In genomic region chr1:938088-938683, GRCh38 we compare ENCODE assay signal across 8 cellular contexts. TPM values are rescaled to one million over a fixed set of nuclear protein-coding genes. Genes with fewer than 3 reads are reported as not detected.
DNase-seq lines count a peak whose midpoint lies in the region; ATAC-seq and TF ChIP-seq lines count a peak whose summit lies in the region.

No MANE protein-coding gene starts in this region.

- H3K4me2 ChIP-seq in OCI-LY7 (ENCODE audit: low read length), result no peak overlapping the region

- H3K9me3 ChIP-seq in OCI-LY7 (ENCODE audit: low read length), result no peaks in the 10 kb centered on the region

- no TSS peak for BruUV-seq in OCI-LY7 (replicated peaks; lab: Mats Ljungman, UMichigan)

- CTCF ChIA-PET in OCI-LY7 (lab: Charles Lee; ENCODE audit: unreplicated experiment), result no interaction called here

- TF ChIP-seq CTCF in VCaP (conservative IDR thresholded peaks at IDR 0.05) (peak; percentile 86), OCI-LY7 (conservative IDR thresholded peaks at IDR 0.05; ENCODE audit: low read length) (no peak)

- no peak overlapping the region for H3K4me3 ChIP-seq in OCI-LY7 (ENCODE audit: low read depth, low read length, poor library complexity, severe bottlenecking)

- peak; percentile 63 for ATAC-seq in Right ventricle myocardium superior (ENCODE audit: poor library complexity)
- no peak for ATAC-seq in GM18870 (IDR thresholded peaks at IDR 0.05; ENCODE audit: unreplicated experiment)

- POLR2A ChIA-PET in OCI-LY7 (lab: Charles Lee), result no interaction called here

- no peaks in the 10 kb centered on the region for H3K79me2 ChIP-seq in OCI-LY7 (ENCODE audit: insufficient read depth, low read depth, low read length)

- H3K9me2 ChIP-seq in OCI-LY7 (ENCODE audit: insufficient read depth, low read length), result no peaks in the 10 kb centered on the region

- intact Hi-C loops in Right ventricle myocardium superior (cut with DNase I) (no loop called here), cardiac septum (cut with DNase I) (loop anchor here (2.0 kb wide), 1 partner anchor 33 kb away; no protein-coding TSS in a partner anchor), OCI-LY7 (cut with micrococcal nuclease; ENCODE audit: unreplicated experiment) (loop anchor here (5.0 kb wide), 1 partner anchor 36 kb away; no protein-coding TSS in a partner anchor)

- DNase-seq in Right ventricle myocardium superior (no peak), cardiac septum (ENCODE audit: low spot score) (no peak), iris pigment epithelial cell (ENCODE audit: low read depth) (peak; percentile 53), DMS 273 treated with DMSO at 0.1 percent for 48 hours (lab: John Stamatoyannopoulos, UW) (no peak), Ammon's horn (ENCODE audit: low spot score) (no peak), OCI-LY7 (ENCODE audit: low spot score) (no peak)

- no peaks in the 10 kb centered on the region; the same call in 1 of the 2 replicates for H4K20me1 ChIP-seq in OCI-LY7 (ENCODE audit: insufficient read depth, low read length)

- H3K27ac ChIP-seq in VCaP, result peak overlapping the region; percentile 91
- H3K27ac ChIP-seq in OCI-LY7 (ENCODE audit: low read depth, low read length, poor library complexity, severe bottlenecking), result no peak overlapping the region

- H2AFZ ChIP-seq in OCI-LY7 (ENCODE audit: low read length), result no peak overlapping the region

- peaks cover 5% of the 10 kb centered on the region for H3K4me1 ChIP-seq in OCI-LY7 (ENCODE audit: insufficient read depth, low read length, poor library complexity, severe bottlenecking)

- no peaks in the 10 kb centered on the region for H3K36me3 ChIP-seq in OCI-LY7 (ENCODE audit: insufficient read depth, low read length)

RNA-seq across cellular contexts. Expression of gene SAMD11, which starts 14.5 kb away (rescaled TPM):
- 1.5 TPM for total RNA-seq in Right ventricle myocardium superior
- total RNA-seq in cardiac septum, result 10.2 TPM
- total RNA-seq in OCI-LY7 (2014; rRNA removed; shearing (Covaris generic)), result 0.06 TPM in 1 of 2 replicates, not detected in the other
- total RNA-seq in OCI-LY7 (2022), result not detected in 2 replicates

RNA-seq across cellular contexts. Expression of gene NOC2L, which starts 20.9 kb away (rescaled TPM):
- total RNA-seq in Right ventricle myocardium superior (42.8 TPM), cardiac septum (39.0 TPM), OCI-LY7 (2022) (72.1 and 99.0 TPM in 2 replicates)
- total RNA-seq in OCI-LY7 (2014; rRNA removed; shearing (Covaris generic)), result 77.9 and 84.0 TPM in 2 replicates

RNA-seq across cellular contexts. Expression of gene KLHL17, which starts 22.2 kb away (rescaled TPM):
- total RNA-seq in Right ventricle myocardium superior (5.6 TPM), cardiac septum (4.8 TPM), OCI-LY7 (2022) (23.3 and 24.2 TPM in 2 replicates)
- 20.7 and 21.7 TPM in 2 replicates for total RNA-seq in OCI-LY7 (2014; rRNA removed; shearing (Covaris generic))

RNA-seq across cellular contexts. Expression of gene PLEKHN1, which starts 28.1 kb away (rescaled TPM):
- not detected for total RNA-seq in Right ventricle myocardium superior
- not detected for total RNA-seq in cardiac septum
- total RNA-seq in OCI-LY7 (2014; rRNA removed; shearing (Covaris generic)), result 0.05 TPM in 1 of 2 replicates, not detected in the other
- total RNA-seq in OCI-LY7 (2022), result not detected in 2 replicates

RNA-seq across cellular contexts. Expression of gene PERM1, which starts 43.7 kb away (rescaled TPM):
- total RNA-seq in Right ventricle myocardium superior (170 TPM), cardiac septum (50.1 TPM), OCI-LY7 (2022) (not detected in 2 replicates)
- total RNA-seq in OCI-LY7 (2014; rRNA removed; shearing (Covaris generic)), result not detected in 2 replicates
